Comparison of ENCODE assay signal across 15 cellular contexts in genomic region chr4:139599076-139599475, GRCh38.
"Had no signal": no experiment of that assay in that cellular context is flagged by ENCODE, and none has a peak within 500 bp of the region (broad histone marks: within the 10 kb centered on the region; RNA-seq: fewer than 3 reads in every experiment).

No MANE protein-coding gene starts in this region.

- H3K36me3 ChIP-seq: heart right ventricle, ovary, right atrium auricular region, sigmoid colon had no signal

- DNase-seq: effector memory CD8-positive, alpha-beta T cell; heart right ventricle; hypothalamus; kidney glomerular epithelial cell; natural killer cell; ovary; sigmoid colon; stimulated activated CD4-positive, alpha-beta T cell treated with anti-CD3 and anti-CD28 coated beads, Interleukin-2, amount 100 ng/mL, for 24 hours; stimulated activated CD4-positive, alpha-beta T cell treated with anti-CD3 and anti-CD28 coated beads, Interleukin-4, amount 100 ng/mL, for 4 hours; stimulated activated naive CD4-positive, alpha-beta T cell treated with Interleukin-2 at 50 U/mL for 16 hours; trophoblast cell had no signal

- H3K9me3 Mint-ChIP-seq: dendritic cell treated with granulocyte-macrophage colony-stimulating factor and Interleukin-4, amounts not matched to agents 40 ng/mL and 50 ng/mL, for 4 days; effector memory CD8-positive, alpha-beta T cell; natural killer cell; neural crest cell had no signal

- H3K27ac Mint-ChIP-seq: dendritic cell treated with granulocyte-macrophage colony-stimulating factor and Interleukin-4, amounts not matched to agents 40 ng/mL and 50 ng/mL, for 4 days; natural killer cell had no signal

- H3K4me3 Mint-ChIP-seq: dendritic cell treated with granulocyte-macrophage colony-stimulating factor and Interleukin-4, amounts not matched to agents 40 ng/mL and 50 ng/mL, for 4 days; effector memory CD8-positive, alpha-beta T cell; natural killer cell; neural crest cell had no signal

- H3K9me3 ChIP-seq: heart right ventricle, ovary, right atrium auricular region, sigmoid colon had no signal

- H3K27me3 ChIP-seq: ovary, right atrium auricular region, sigmoid colon had no signal

- H3K27ac ChIP-seq: heart right ventricle, ovary, right atrium auricular region, sigmoid colon, skin epidermis had no signal

- H3K4me1 Mint-ChIP-seq: natural killer cell had no signal

- H3K4me3 ChIP-seq: heart right ventricle, ovary, right atrium auricular region, sigmoid colon, skin epidermis had no signal

- H3K36me3 Mint-ChIP-seq: natural killer cell had no signal

- ATAC-seq: effector memory CD8-positive, alpha-beta T cell; heart right ventricle; natural killer cell had no signal

- H3K4me1 ChIP-seq: right atrium auricular region, sigmoid colon had no signal
